ENCODE assay signal across 3 cellular contexts in genomic region chr18:6408543-6408942, GRCh38. TPM values are rescaled to one million over a fixed set of nuclear protein-coding genes. Genes with fewer than 3 reads are reported as not detected.
"Had no signal": no experiment of that assay in that cellular context is flagged by ENCODE, and none has a peak within 500 bp of the region (broad histone marks: within the 10 kb centered on the region; RNA-seq: fewer than 3 reads in every experiment).

No MANE protein-coding gene starts in this region.

RNA-seq across cellular contexts. Expression of gene L3MBTL4, which starts 6.2 kb away (rescaled TPM):
- total RNA-seq: OCI-LY7, PC-9, SJCRH30 had no signal
